Comparison of ENCODE assay signal across 43 cellular contexts in the genomic region with DNA sequence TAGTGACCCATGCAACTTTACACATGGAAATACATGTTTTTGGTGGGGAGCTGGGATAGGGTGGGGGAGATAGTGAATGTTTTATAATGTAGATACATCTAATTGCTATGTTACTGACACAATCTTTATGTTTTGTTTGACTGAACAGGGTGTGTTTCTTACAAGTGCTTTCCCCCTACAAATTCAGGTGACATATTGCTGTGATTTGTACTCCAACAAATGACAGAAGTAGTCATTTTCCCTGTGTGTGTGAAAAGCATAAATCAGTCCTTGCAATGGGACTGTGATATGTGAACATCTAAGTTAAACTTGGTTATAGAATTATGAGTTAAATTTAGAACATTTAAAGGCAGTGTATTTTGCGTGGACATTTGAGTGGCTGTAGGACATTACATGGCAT. TPM values are rescaled to one million over a fixed set of nuclear protein-coding genes. Genes with fewer than 3 reads are reported as not detected.
"Had no signal": no experiment of that assay in that cellular context is flagged by ENCODE, and none has a peak within 500 bp of the region (broad histone marks: within the 10 kb centered on the region; RNA-seq: fewer than 3 reads in every experiment).

No MANE protein-coding gene starts in this region.

- H3K36me3 Mint-ChIP-seq: activated naive CD4-positive, alpha-beta T cell treated with anti-CD3 and anti-CD28 coated beads, Interleukin-2, amount 10 ng/mL, durations not matched to agents 7 days and 5 days; activated naive CD4-positive, alpha-beta T cell treated with anti-CD3 and anti-CD28 coated beads, Interleukin-2, amount 50 U/mL, for 24 hours; activated naive CD4-positive, alpha-beta T cell treated with anti-CD3 and anti-CD28 coated beads, Interleukin-2, amount 50 U/mL, for 72 hours; activated naive CD8-positive, alpha-beta T cell; activated naive CD8-positive, alpha-beta T cell treated with anti-CD3 and anti-CD28 coated beads for 36 hours; activated naive CD8-positive, alpha-beta T cell treated with anti-CD3 and anti-CD28 coated beads, Interleukin-2, amount 10 ng/mL, durations not matched to agents 7 days and 5 days; brain had no signal

- H3K4me3 ChIP-seq: adrenal gland, ascending aorta, body of pancreas, breast epithelium, cardiac muscle cell had no signal

- H3K36me3 ChIP-seq: adrenal gland, ascending aorta, brain microvascular endothelial cell, breast epithelium, cardiac muscle cell had no signal

- H3K9me3 ChIP-seq: adrenal gland, ascending aorta, body of pancreas, breast epithelium had no signal

- H3K27me3 ChIP-seq: adrenal gland, ascending aorta, body of pancreas, brain microvascular endothelial cell, breast epithelium, cardiac muscle cell had no signal

- DNase-seq: activated effector memory CD4-positive, alpha-beta T cell treated with anti-CD3 and anti-CD28 coated beads, Interleukin-2, amount 50 U/mL, for 16 hours; activated effector memory CD4-positive, alpha-beta T cell treated with Interleukin-2 at 50 U/mL for 16 hours; activated gamma-delta T cell; activated gamma-delta T cell treated with Interleukin-2 at 50 U/mL for 16 hours; activated naive CD4-positive, alpha-beta T cell; activated naive CD4-positive, alpha-beta T cell treated with anti-CD3 and anti-CD28 coated beads for 36 hours; activated naive CD4-positive, alpha-beta T cell treated with anti-CD3 and anti-CD28 coated beads, Interleukin-2, amount 10 ng/mL, durations not matched to agents 7 days and 5 days; activated naive CD4-positive, alpha-beta T cell treated with anti-CD3 and anti-CD28 coated beads, Interleukin-2, amount 50 U/mL, for 16 hours; activated naive CD4-positive, alpha-beta T cell treated with Interleukin-2 at 50 U/mL for 16 hours; activated naive CD8-positive, alpha-beta T cell treated with anti-CD3 and anti-CD28 coated beads for 36 hours; activated naive CD8-positive, alpha-beta T cell treated with anti-CD3 and anti-CD28 coated beads, Interleukin-2, amount 10 ng/mL, durations not matched to agents 7 days and 5 days; activated naive CD8-positive, alpha-beta T cell treated with anti-CD3 and anti-CD28 coated beads, Interleukin-2, amount 50 U/mL, for 24 hours; activated T-cell treated with anti-CD3 and anti-CD28 coated beads, Interleukin-2, amount 50 U/mL, for 24 hours; activated T-cell treated with anti-CD3 and anti-CD28 coated beads, Interleukin-2, amount 50 U/mL, for 4 hours; activated T-cell treated with anti-CD3 and anti-CD28 coated beads, Interleukin-2, amount 50 U/mL, for 48 hours; activated T-cell treated with anti-CD3 and anti-CD28 coated beads, Interleukin-2, amount 50 U/mL, for 72 hours; adrenal gland; amniotic stem cell; amygdala; anterior cingulate cortex; aorta; body of pancreas; brain microvascular endothelial cell; caudate nucleus; central memory CD4-positive, alpha-beta T cell; cerebellar nuclear complex had no signal

- H3K27ac Mint-ChIP-seq: activated naive CD4-positive, alpha-beta T cell treated with anti-CD3 and anti-CD28 coated beads for 36 hours; activated naive CD4-positive, alpha-beta T cell treated with anti-CD3 and anti-CD28 coated beads, Interleukin-2, amount 10 ng/mL, durations not matched to agents 7 days and 5 days; activated naive CD4-positive, alpha-beta T cell treated with anti-CD3 and anti-CD28 coated beads, Interleukin-2, amount 50 U/mL, for 24 hours; activated naive CD8-positive, alpha-beta T cell; activated naive CD8-positive, alpha-beta T cell treated with anti-CD3 and anti-CD28 coated beads for 36 hours; activated naive CD8-positive, alpha-beta T cell treated with anti-CD3 and anti-CD28 coated beads, Interleukin-2, amount 10 ng/mL, durations not matched to agents 7 days and 5 days; activated naive CD8-positive, alpha-beta T cell treated with anti-CD3 and anti-CD28 coated beads, Interleukin-2, amount 50 U/mL, for 24 hours; activated T-cell treated with anti-CD3 and anti-CD28 coated beads, Interleukin-2, amount 50 U/mL, for 24 hours; activated T-cell treated with anti-CD3 and anti-CD28 coated beads, Interleukin-2, amount 50 U/mL, for 72 hours; activated T-helper 1 cell treated with anti-CD3 and anti-CD28 coated beads, Interleukin-12 subunit alpha, Interleukin-12 subunit beta, Interleukin-2, Interleukin-4 antibody, amounts not matched to agents 30 ng/mL and 10 ng/mL and 1 ng/mL, durations not matched to agents 14 hours and 24 hours and 36 hours; activated T-helper 17 cell treated with anti-CD3 and anti-CD28 coated beads, Interleukin-2, amount 50 U/mL, for 72 hours; activated T-helper 2 cell treated with anti-CD3 and anti-CD28 coated beads, Interferon-gamma antibody, Interleukin-2, Interleukin-4, amounts not matched to agents 10 μg/mL and 5 μg/mL and 100 μg/mL, durations not matched to agents 14 hours and 24 hours and 36 hours; brain had no signal

- H3K27me3 Mint-ChIP-seq: activated naive CD4-positive, alpha-beta T cell treated with anti-CD3 and anti-CD28 coated beads, Interleukin-2, amount 10 ng/mL, durations not matched to agents 7 days and 5 days; activated naive CD4-positive, alpha-beta T cell treated with anti-CD3 and anti-CD28 coated beads, Interleukin-2, amount 50 U/mL, for 24 hours; activated naive CD8-positive, alpha-beta T cell treated with anti-CD3 and anti-CD28 coated beads, Interleukin-2, amount 10 ng/mL, durations not matched to agents 7 days and 5 days; activated naive CD8-positive, alpha-beta T cell treated with anti-CD3 and anti-CD28 coated beads, Interleukin-2, amount 50 U/mL, for 24 hours; activated T-cell treated with anti-CD3 and anti-CD28 coated beads, Interleukin-2, amount 50 U/mL, for 24 hours; activated T-helper 17 cell treated with anti-CD3 and anti-CD28 coated beads, Interleukin-2, amount 50 U/mL, for 72 hours had no signal

- H3K9me3 Mint-ChIP-seq: activated naive CD4-positive, alpha-beta T cell treated with anti-CD3 and anti-CD28 coated beads for 36 hours; activated naive CD4-positive, alpha-beta T cell treated with anti-CD3 and anti-CD28 coated beads, Interleukin-2, amount 10 ng/mL, durations not matched to agents 7 days and 5 days; activated naive CD4-positive, alpha-beta T cell treated with anti-CD3 and anti-CD28 coated beads, Interleukin-2, amount 50 U/mL, for 24 hours; activated naive CD8-positive, alpha-beta T cell treated with anti-CD3 and anti-CD28 coated beads for 36 hours; activated naive CD8-positive, alpha-beta T cell treated with anti-CD3 and anti-CD28 coated beads, Interleukin-2, amount 10 ng/mL, durations not matched to agents 7 days and 5 days; activated naive CD8-positive, alpha-beta T cell treated with anti-CD3 and anti-CD28 coated beads, Interleukin-2, amount 50 U/mL, for 24 hours; activated T-cell treated with anti-CD3 and anti-CD28 coated beads, Interleukin-2, amount 50 U/mL, for 24 hours; activated T-cell treated with anti-CD3 and anti-CD28 coated beads, Interleukin-2, amount 50 U/mL, for 4 hours; activated T-cell treated with anti-CD3 and anti-CD28 coated beads, Interleukin-2, amount 50 U/mL, for 72 hours; activated T-helper 1 cell treated with anti-CD3 and anti-CD28 coated beads, Interleukin-12 subunit alpha, Interleukin-12 subunit beta, Interleukin-2, Interleukin-4 antibody, amounts not matched to agents 30 ng/mL and 10 ng/mL and 1 ng/mL, durations not matched to agents 14 hours and 24 hours and 36 hours; activated T-helper 17 cell treated with anti-CD3 and anti-CD28 coated beads, Interleukin-2, amount 50 U/mL, for 72 hours; activated T-helper 2 cell treated with anti-CD3 and anti-CD28 coated beads, Interferon-gamma antibody, Interleukin-2, Interleukin-4, amounts not matched to agents 10 μg/mL and 5 μg/mL and 100 μg/mL, durations not matched to agents 14 hours and 24 hours and 36 hours; brain; central memory CD8-positive, alpha-beta T cell had no signal

- H3K4me1 Mint-ChIP-seq: activated naive CD4-positive, alpha-beta T cell treated with anti-CD3 and anti-CD28 coated beads, Interleukin-2, amount 10 ng/mL, durations not matched to agents 7 days and 5 days; activated naive CD4-positive, alpha-beta T cell treated with anti-CD3 and anti-CD28 coated beads, Interleukin-2, amount 50 U/mL, for 24 hours; activated naive CD8-positive, alpha-beta T cell treated with anti-CD3 and anti-CD28 coated beads for 36 hours; activated naive CD8-positive, alpha-beta T cell treated with anti-CD3 and anti-CD28 coated beads, Interleukin-2, amount 10 ng/mL, durations not matched to agents 7 days and 5 days; activated naive CD8-positive, alpha-beta T cell treated with anti-CD3 and anti-CD28 coated beads, Interleukin-2, amount 50 U/mL, for 24 hours; activated T-helper 17 cell treated with anti-CD3 and anti-CD28 coated beads, Interleukin-2, amount 50 U/mL, for 72 hours; brain; central memory CD8-positive, alpha-beta T cell had no signal

- H3K4me3 Mint-ChIP-seq: activated naive CD4-positive, alpha-beta T cell treated with anti-CD3 and anti-CD28 coated beads for 36 hours; activated naive CD4-positive, alpha-beta T cell treated with anti-CD3 and anti-CD28 coated beads, Interleukin-2, amount 10 ng/mL, durations not matched to agents 7 days and 5 days; activated naive CD4-positive, alpha-beta T cell treated with anti-CD3 and anti-CD28 coated beads, Interleukin-2, amount 50 U/mL, for 24 hours; activated naive CD8-positive, alpha-beta T cell; activated naive CD8-positive, alpha-beta T cell treated with anti-CD3 and anti-CD28 coated beads for 36 hours; activated naive CD8-positive, alpha-beta T cell treated with anti-CD3 and anti-CD28 coated beads, Interleukin-2, amount 10 ng/mL, durations not matched to agents 7 days and 5 days; activated naive CD8-positive, alpha-beta T cell treated with anti-CD3 and anti-CD28 coated beads, Interleukin-2, amount 50 U/mL, for 24 hours; activated T-cell treated with anti-CD3 and anti-CD28 coated beads, Interleukin-2, amount 50 U/mL, for 24 hours; activated T-cell treated with anti-CD3 and anti-CD28 coated beads, Interleukin-2, amount 50 U/mL, for 4 hours; activated T-cell treated with anti-CD3 and anti-CD28 coated beads, Interleukin-2, amount 50 U/mL, for 72 hours; activated T-helper 1 cell treated with anti-CD3 and anti-CD28 coated beads, Interleukin-12 subunit alpha, Interleukin-12 subunit beta, Interleukin-2, Interleukin-4 antibody, amounts not matched to agents 30 ng/mL and 10 ng/mL and 1 ng/mL, durations not matched to agents 14 hours and 24 hours and 36 hours; activated T-helper 17 cell treated with anti-CD3 and anti-CD28 coated beads, Interleukin-2, amount 50 U/mL, for 72 hours; brain; central memory CD8-positive, alpha-beta T cell had no signal

- H3K27ac ChIP-seq: adrenal gland, ascending aorta, body of pancreas, brain microvascular endothelial cell, breast epithelium, cardiac muscle cell had no signal

RNA-seq across cellular contexts. Expression of a gene that starts 27.3 kb away (rescaled TPM):
- total RNA-seq: activated naive CD4-positive, alpha-beta T cell treated with anti-CD3 and anti-CD28 coated beads for 36 hours; activated naive CD4-positive, alpha-beta T cell treated with anti-CD3 and anti-CD28 coated beads, Interleukin-2, amount 50 U/mL, for 72 hours; activated naive CD8-positive, alpha-beta T cell treated with anti-CD3 and anti-CD28 coated beads for 36 hours; activated naive CD8-positive, alpha-beta T cell treated with anti-CD3 and anti-CD28 coated beads, Interleukin-2, amount 10 ng/mL, durations not matched to agents 7 days and 5 days; activated T-cell treated with anti-CD3 and anti-CD28 coated beads, Interleukin-2, amount 50 U/mL, for 4 hours; activated T-cell treated with anti-CD3 and anti-CD28 coated beads, Interleukin-2, amount 50 U/mL, for 72 hours; activated T-helper 1 cell treated with anti-CD3 and anti-CD28 coated beads, Interleukin-12 subunit alpha, Interleukin-12 subunit beta, Interleukin-2, Interleukin-4 antibody, amounts not matched to agents 30 ng/mL and 10 ng/mL and 1 ng/mL, durations not matched to agents 14 hours and 24 hours and 36 hours; activated T-helper 17 cell treated with anti-CD3 and anti-CD28 coated beads, Interleukin-2, amount 50 U/mL, for 72 hours; activated T-helper 2 cell treated with anti-CD3 and anti-CD28 coated beads, Interferon-gamma antibody, Interleukin-2, Interleukin-4, amounts not matched to agents 10 μg/mL and 5 μg/mL and 100 μg/mL, durations not matched to agents 14 hours and 24 hours and 36 hours; adrenal gland; aorta; ascending aorta; astrocyte; body of pancreas; breast epithelium; bronchial epithelial cell; cardiac muscle cell; cardiac septum; cerebellum; chondrocyte had no signal
- polyA plus RNA-seq: adipose tissue, adrenal gland, aorta, cardiac muscle cell had no signal
